9 cellular contexts compared by ENCODE assay signal in the genomic region with DNA sequence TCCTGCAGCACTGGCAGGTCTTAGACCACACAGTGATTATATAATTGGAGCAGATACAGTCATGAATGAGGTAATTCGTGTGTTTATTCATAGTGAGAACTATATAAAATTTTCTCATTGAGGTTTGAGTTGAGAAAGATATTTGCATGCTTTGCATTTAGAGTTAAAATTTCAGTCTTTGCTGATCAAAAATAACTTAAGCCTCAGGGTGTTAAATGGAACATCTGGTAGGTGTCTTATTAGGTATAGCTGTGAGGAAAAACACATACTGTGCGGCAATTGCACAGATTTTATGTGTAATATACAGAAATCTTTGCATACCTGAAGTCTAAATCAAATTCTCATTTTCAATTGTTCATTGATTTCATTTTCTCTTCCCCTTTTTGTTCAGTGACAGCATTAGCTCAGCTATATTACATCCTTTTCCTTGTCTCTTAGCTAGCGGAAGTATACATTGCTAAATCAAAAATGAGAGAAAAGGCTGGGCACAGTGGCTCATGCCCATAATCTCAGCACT.
DNase-seq lines count a peak whose midpoint lies in the region; ATAC-seq and TF ChIP-seq lines count a peak whose summit lies in the region.
"Had no signal": no experiment of that assay in that cellular context is flagged by ENCODE, and none has a peak within 500 bp of the region (broad histone marks: within the 10 kb centered on the region; RNA-seq: fewer than 3 reads in every experiment).

No MANE protein-coding gene starts in this region.

- no peak overlapping the region for H3K4me3 ChIP-seq in neutrophil (ENCODE audit: low read depth in 1 of 2, low read length in 1 of 2)

- peak overlapping the region; percentile 76 for H3K27ac ChIP-seq in neutrophil

- H3K4me1 ChIP-seq in neutrophil (ENCODE audit: control insufficient read depth in 1 of 2, insufficient read depth in 1 of 2, low read depth in 1 of 2, low read length in 1 of 2): peaks cover 12 to 16% of the 10 kb centered on the region in 2 experiments

- TF ChIP-seq CTCF in neutrophil (IDR thresholded peaks at IDR 0.05): no peak

- no peaks in the 10 kb centered on the region for H3K27me3 ChIP-seq in neutrophil

- ATAC-seq in GM18907 (IDR thresholded peaks at IDR 0.05; ENCODE audit: unreplicated experiment) (peak; percentile 72), GM21786 (IDR thresholded peaks at IDR 0.05; ENCODE audit: unreplicated experiment) (peak; percentile 84), HG03432 (IDR thresholded peaks at IDR 0.05; ENCODE audit: unreplicated experiment) (peak; percentile 88)
- ATAC-seq in stimulated activated naive CD8-positive, alpha-beta T cell treated with anti-CD3 and anti-CD28 coated beads, Interleukin-15, Interleukin-2, amounts not matched to agents 100 U/mL and 50 U/mL, for 24 hours: no peak

- H3K36me3 ChIP-seq in neutrophil: peaks cover 26% of the 10 kb centered on the region

- no peak for DNase-seq in stimulated activated naive CD8-positive, alpha-beta T cell treated with anti-CD3 and anti-CD28 coated beads, Interleukin-15, Interleukin-2, amounts not matched to agents 100 U/mL and 50 U/mL, for 24 hours
- DNase-seq in DMS 273 (lab: John Stamatoyannopoulos, UW; ENCODE audit: unreplicated experiment): no peak
- DNase-seq in activated effector memory CD4-positive, alpha-beta T cell treated with Interleukin-2 at 50 U/mL for 16 hours: no peak
- DNase-seq: activated T-cell treated with anti-CD3 and anti-CD28 coated beads, Interleukin-2, amount 50 U/mL, for 48 hours; NCI-H69 had no signal

- H3K9me3 ChIP-seq in neutrophil: no peaks in the 10 kb centered on the region
